In the genomic region with DNA sequence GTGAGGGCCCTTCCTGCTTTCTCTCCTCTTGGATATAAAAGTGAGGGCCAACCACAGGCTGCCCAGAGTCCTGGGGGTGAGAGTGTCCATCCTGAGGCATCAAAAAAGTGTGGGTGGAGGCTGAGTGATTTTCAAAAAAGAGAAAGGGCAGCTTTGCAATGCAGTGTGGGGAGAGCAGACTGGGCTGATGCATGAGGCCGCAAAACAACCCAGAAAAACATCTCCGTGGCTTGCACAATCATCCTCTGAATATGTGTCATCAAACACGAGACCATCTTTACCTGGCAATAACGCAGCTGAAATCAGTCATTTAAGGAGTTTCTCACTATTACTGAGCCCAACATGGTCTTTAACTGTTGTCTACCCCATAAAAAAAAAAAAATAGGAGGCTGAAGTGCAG, we compare ENCODE assay signal across 11 cellular contexts.
DNase-seq lines count a peak whose midpoint lies in the region; ATAC-seq lines count a peak whose summit lies in the region.
"Had no signal": no experiment of that assay in that cellular context is flagged by ENCODE, and none has a peak within 500 bp of the region (broad histone marks: within the 10 kb centered on the region; RNA-seq: fewer than 3 reads in every experiment).

No MANE protein-coding gene starts in this region.

- H3K4me3 Mint-ChIP-seq in activated T-cell treated with anti-CD3 and anti-CD28 coated beads, Interleukin-2, amount 50 U/mL, for 72 hours, result peak overlapping the region; percentile 11 to 56
- H3K4me3 Mint-ChIP-seq: naive B cell had no signal

- peaks cover 35% of the 10 kb centered on the region for H3K27me3 Mint-ChIP-seq in activated T-cell treated with anti-CD3 and anti-CD28 coated beads, Interleukin-2, amount 50 U/mL, for 72 hours (ENCODE audit: low read depth)
- H3K27me3 Mint-ChIP-seq: naive B cell had no signal

- DNase-seq in activated CD8-positive, alpha-beta memory T cell treated with anti-CD3 and anti-CD28 coated beads, Interleukin-2, amount 50 U/mL, for 48 hours, result peak; percentile 53
- no peak for DNase-seq in activated CD8-positive, alpha-beta memory T cell treated with anti-CD3 and anti-CD28 coated beads for 24 hours
- peak; percentile 70 to 74 for DNase-seq in activated T-cell treated with anti-CD3 and anti-CD28 coated beads, Interleukin-2, amount 50 U/mL, for 72 hours
- peak; percentile 6 to 28 for DNase-seq in stimulated activated CD8-positive, alpha-beta memory T cell treated with anti-CD3 and anti-CD28 coated beads, Interleukin-15, amount 100 ng/mL, for 48 hours (ENCODE audit: low read depth in 2 of 2)
- DNase-seq in NCI-H2196 treated with DMSO at 0.1 percent for 48 hours (lab: John Stamatoyannopoulos, UW; ENCODE audit: unreplicated experiment) (no peak), putamen (ENCODE audit: low spot score) (no peak)
- no peak for DNase-seq in activated naive CD4-positive, alpha-beta T cell treated with anti-CD3 and anti-CD28 coated beads, Interleukin-2, amount 50 U/mL, for 16 hours
- DNase-seq: GOT3, naive B cell, NCI-H2171 had no signal

- ATAC-seq in HG02852 (IDR thresholded peaks at IDR 0.05; ENCODE audit: unreplicated experiment), result peak; percentile 96
- ATAC-seq in activated T-cell treated with anti-CD3 and anti-CD28 coated beads, Interleukin-2, amount 50 U/mL, for 72 hours (replicated peaks in 1 of 2), result peak; percentile 96

- peaks cover 0 to 2% of the 10 kb centered on the region in 2 donors for H3K9me3 Mint-ChIP-seq in activated T-cell treated with anti-CD3 and anti-CD28 coated beads, Interleukin-2, amount 50 U/mL, for 72 hours

- peaks cover 22% of the 10 kb centered on the region for H3K4me1 Mint-ChIP-seq in activated T-cell treated with anti-CD3 and anti-CD28 coated beads, Interleukin-2, amount 50 U/mL, for 72 hours (ENCODE audit: low read depth)

- peaks cover 0 to 3% of the 10 kb centered on the region in 2 donors for H3K36me3 Mint-ChIP-seq in activated T-cell treated with anti-CD3 and anti-CD28 coated beads, Interleukin-2, amount 50 U/mL, for 72 hours (ENCODE audit: insufficient read depth in 2 of 2)

- H3K27ac Mint-ChIP-seq in activated T-cell treated with anti-CD3 and anti-CD28 coated beads, Interleukin-2, amount 50 U/mL, for 72 hours, result peak overlapping the region; percentile 1

Comparison
In these comparisons a context has a peak if more than half of its experiments do, and no peak if none do; other contexts are left out.
1. DNase-seq: peak in activated CD8-positive, alpha-beta memory T cell treated with anti-CD3 and anti-CD28 coated beads, Interleukin-2, amount 50 U/mL, for 48 hours (single experiment), activated T-cell treated with anti-CD3 and anti-CD28 coated beads, Interleukin-2, amount 50 U/mL, for 72 hours (2 of 2) and stimulated activated CD8-positive, alpha-beta memory T cell treated with anti-CD3 and anti-CD28 coated beads, Interleukin-15, amount 100 ng/mL, for 48 hours (2 of 2); none in activated CD8-positive, alpha-beta memory T cell treated with anti-CD3 and anti-CD28 coated beads for 24 hours (single experiment), NCI-H2196 treated with DMSO at 0.1 percent for 48 hours (single experiment), putamen (single experiment) and activated naive CD4-positive, alpha-beta T cell treated with anti-CD3 and anti-CD28 coated beads, Interleukin-2, amount 50 U/mL, for 16 hours (single experiment).